Comparison of ENCODE assay signal across 2 cellular contexts in genomic region chr14:76309572-76310551, GRCh38.
TF ChIP-seq lines count a peak whose summit lies in the region.

No MANE protein-coding gene starts in this region.

TF ChIP-seq in HCT116, 20 proteins besides CTCF, POLR2A, EP300 and RAD21:
- no peak for TF ChIP-seq TCF7L2 (IDR thresholded peaks at IDR 0.05; ENCODE audit: borderline replicate concordance, extremely low read depth, insufficient read depth, insufficient read length)
- TF ChIP-seq ZFX (IDR thresholded peaks at IDR 0.05), result no peak
- TF ChIP-seq, protein P1, sequence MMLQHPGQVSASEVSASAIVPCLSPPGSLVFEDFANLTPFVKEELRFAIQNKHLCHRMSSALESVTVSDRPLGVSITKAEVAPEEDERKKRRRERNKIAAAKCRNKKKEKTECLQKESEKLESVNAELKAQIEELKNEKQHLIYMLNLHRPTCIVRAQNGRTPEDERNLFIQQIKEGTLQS (IDR thresholded peaks at IDR 0.05), result no peak
- TF ChIP-seq SIN3A (IDR thresholded peaks at IDR 0.05; ENCODE audit: low read depth), result no peak
- no peak for TF ChIP-seq EZH2 (IDR thresholded peaks at IDR 0.05)
- TF ChIP-seq ELF1 (IDR thresholded peaks at IDR 0.05; ENCODE audit: borderline replicate concordance, low read depth), result no peak
- TF ChIP-seq SP1 (IDR thresholded peaks at IDR 0.05; ENCODE audit: low read depth), result no peak
TF ChIP-seq in HCT116: peak in this region for 0.

TF ChIP-seq in H1, 55 proteins besides CTCF, POLR2A, EP300 and RAD21:
- no peak for TF ChIP-seq RFX5 (IDR thresholded peaks at IDR 0.05; ENCODE audit: borderline replicate concordance, low read depth, low read length)
- TF ChIP-seq RBBP5 (IDR thresholded peaks at IDR 0.05; ENCODE audit: borderline replicate concordance, low read depth, low read length), result no peak
